In the genomic region with DNA sequence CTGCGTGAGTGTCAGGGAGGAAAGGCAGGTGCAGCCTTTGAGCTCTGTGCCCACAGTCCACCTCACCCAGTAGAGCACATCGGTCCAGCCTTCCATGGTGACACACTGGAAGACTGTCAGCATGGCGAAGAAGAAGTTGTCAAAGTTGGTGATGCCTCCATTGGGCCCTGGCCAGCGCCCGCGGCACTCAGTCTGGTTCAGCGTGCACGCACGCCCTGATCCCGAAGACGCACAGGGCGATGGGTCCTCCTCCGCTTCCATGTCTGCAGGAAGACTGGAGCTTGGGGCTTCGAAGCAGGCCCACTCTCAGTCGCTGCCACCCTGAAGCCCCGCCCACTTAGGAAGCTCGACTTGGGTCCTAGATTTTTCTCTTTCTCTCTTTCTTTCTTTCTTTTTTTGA, we compare ENCODE assay signal across 22 cellular contexts. TPM values are rescaled to one million over a fixed set of nuclear protein-coding genes. Genes with fewer than 3 reads are reported as not detected.
DNase-seq lines count a peak whose midpoint lies in the region; ATAC-seq, FAIRE-seq and TF ChIP-seq lines count a peak whose summit lies in the region.
"Had no signal": no experiment of that assay in that cellular context is flagged by ENCODE, and none has a peak within 500 bp of the region (broad histone marks: within the 10 kb centered on the region; RNA-seq: fewer than 3 reads in every experiment).

No MANE protein-coding gene starts in this region.

- H3K27me3 ChIP-seq in H1 (replicated peaks in 1 of 4; ENCODE audit: control insufficient read depth in 3 of 4, extremely low read depth in 1 of 4, insufficient read depth in 3 of 4, low read length in 3 of 4) (no peaks in the 10 kb centered on the region), neuronal stem cell (ENCODE audit: control insufficient read depth in 3 of 3, insufficient read depth in 3 of 3, low read depth in 1 of 3, low read length in 3 of 3) (peaks cover 0 to 8% (median 0%) of the 10 kb centered on the region in 3 experiments)

- TF ChIP-seq POLR2A in H1 (IDR thresholded peaks at IDR 0.05; ENCODE audit: control extremely low read depth in 1 of 2, low read depth in 2 of 2, low read length in 2 of 2): no peak

- CTCF ChIA-PET in H1 (lab: Charles Lee; ENCODE audit: partially characterized antibody): interaction anchor here (0.6 kb wide), 1 partner anchor 60 kb away, joined by 3 read pairs; no protein-coding TSS in a partner anchor
- CTCF ChIA-PET in Calu3 (lab: Charles Lee): interaction anchor here (1.2 kb wide), 1 partner anchor 37 kb away, joined by 3 read pairs; no protein-coding TSS in a partner anchor

- no peak for TF ChIP-seq RAD21 in H1 (IDR thresholded peaks at IDR 0.05 in 1 of 2, conservative IDR thresholded peaks at IDR 0.05 in 1 of 2; ENCODE audit: low read depth in 2 of 2, low read length in 2 of 2)

- no peak overlapping the region for H3K4me3 Mint-ChIP-seq in T-helper 1 cell treated with Interleukin-12 subunit alpha and Interleukin-12 subunit beta and Interleukin-4 antibody, amounts not matched to agents 30 μg/mL and 1 μg/mL, for 36 hours
- H3K4me3 Mint-ChIP-seq in Calu3 (ENCODE audit: low read depth, unreplicated experiment): no peak overlapping the region
- H3K4me3 Mint-ChIP-seq: CD8-positive, alpha-beta T cell had no signal

- no TSS peak for BruUV-seq in Calu3 (replicated peaks; lab: Mats Ljungman, UMichigan)

- no peak overlapping the region for H2AFZ ChIP-seq in H1 (ENCODE audit: low read length)
- H2AFZ ChIP-seq in neuronal stem cell (ENCODE audit: low read length): no peak overlapping the region

- no peaks in the 10 kb centered on the region for H3K79me2 ChIP-seq in H1 (ENCODE audit: control insufficient read depth in 1 of 2, insufficient read depth in 2 of 2, low read length in 2 of 2)

- WGBS in H1 (ENCODE audit: extremely low coverage in 1 of 2, insufficient coverage in 1 of 2, insufficient read length in 1 of 2, insufficient replicate concordance in 2 of 2, low coverage in 1 of 2, low lambda C conversion rate in 2 of 2, missing lambda C conversion rate in 1 of 2), 2 experiments: 93% methylated on average over 8 of the region's 17 CpGs; no CpG with 5 or more reads in 1 of the 2 experiments
- no CpG with 5 or more reads among the region's 17 CpGs for WGBS in neuronal stem cell (ENCODE audit: extremely low coverage in 2 of 2, insufficient read length in 2 of 2, insufficient replicate concordance in 1 of 2), 2 donors

- no peak overlapping the region for H4K5ac ChIP-seq in H1 (ENCODE audit: insufficient read length, low read depth, low read length)

- no peak overlapping the region for H3K4me3 ChIP-seq in H1 (ENCODE audit: extremely low read depth in 1 of 4, insufficient read depth in 2 of 4, low read depth in 3 of 4, low read length in 4 of 4)
- H3K4me3 ChIP-seq in neuronal stem cell (ENCODE audit: low read length in 2 of 2): no peak overlapping the region
- H3K4me3 ChIP-seq: A549; BLaER1 treated with 17β-estradiol and CSF1 and Interleukin-3, amounts not matched to agents 10 nM and 100 nM; GM12878 had no signal

- H3K9me3 ChIP-seq in ES-I3 (ENCODE audit: control insufficient read depth, insufficient read depth, low read length) (no peaks in the 10 kb centered on the region), H1 (ENCODE audit: insufficient read depth in 2 of 2, low read depth in 1 of 2, low read length in 1 of 2) (no peaks in the 10 kb centered on the region), neuronal stem cell (replicated peaks in 1 of 2; ENCODE audit: control insufficient read depth in 2 of 2, insufficient read depth in 1 of 2, low read depth in 1 of 2, low read length in 2 of 2) (no peaks in the 10 kb centered on the region)
- H3K9me3 ChIP-seq: A549, Caco-2 had no signal

- intact Hi-C loops in Calu3 (cut with micrococcal nuclease; ENCODE audit: unreplicated experiment): no loop called here

- H3K14ac ChIP-seq in H1 (ENCODE audit: insufficient read length) (no peak overlapping the region), neuronal stem cell (ENCODE audit: low read length) (no peak overlapping the region)

- no peak for FAIRE-seq in H1 (lab: Jason Lieb, UNC)
- FAIRE-seq: A549, GM12878, GM12892, GM18507 had no signal

- H2BK120ac ChIP-seq in H1 (replicated peaks; ENCODE audit: low read depth, low read length) (no peak overlapping the region), neuronal stem cell (ENCODE audit: low read depth, low read length) (no peak overlapping the region)

- no peak overlapping the region for H3K56ac ChIP-seq in H1 (replicated peaks; ENCODE audit: insufficient read length, low read depth, low read length)

- H3K4me1 ChIP-seq in ES-I3 (ENCODE audit: insufficient read depth, low read length): no peaks in the 10 kb centered on the region; the same call in 1 of the 2 replicates
- H3K4me1 ChIP-seq in H1 (replicated peaks in 1 of 4; ENCODE audit: control insufficient read depth in 3 of 4, insufficient read depth in 4 of 4, low read length in 3 of 4): peaks cover 0 to 7% (median 3%) of the 10 kb centered on the region in 4 experiments; a peak in 2 of 7 replicates
- H3K4me1 ChIP-seq in neuronal stem cell (ENCODE audit: control insufficient read depth in 2 of 2, insufficient read depth in 1 of 2, low read depth in 1 of 2, low read length in 2 of 2): peaks cover 0 to 4% of the 10 kb centered on the region in 2 donors
- H3K4me1 ChIP-seq: A549, Caco-2 had no signal

- H3K79me1 ChIP-seq in H1 (ENCODE audit: low read depth, low read length) (no peaks in the 10 kb centered on the region), neuronal stem cell (ENCODE audit: low read depth, low read length) (no peaks in the 10 kb centered on the region)

- H3K36me3 ChIP-seq in ES-I3 (ENCODE audit: insufficient read depth, low read length): no peaks in the 10 kb centered on the region
- no peaks in the 10 kb centered on the region for H3K36me3 ChIP-seq in H1 (ENCODE audit: control insufficient read depth in 2 of 4, insufficient read depth in 4 of 4, low read length in 3 of 4)
- no peaks in the 10 kb centered on the region for H3K36me3 ChIP-seq in neuronal stem cell (replicated peaks in 1 of 2; ENCODE audit: control insufficient read depth in 2 of 2, insufficient read depth in 2 of 2, low read length in 2 of 2)
- H3K36me3 ChIP-seq: BLaER1 treated with 17β-estradiol and CSF1 and Interleukin-3, amounts not matched to agents 10 nM and 100 nM had no signal

- no peak overlapping the region for H4K8ac ChIP-seq in H1 (ENCODE audit: extremely low read depth, insufficient read depth, low read length)
- no peak overlapping the region for H4K8ac ChIP-seq in neuronal stem cell (ENCODE audit: low read depth, low read length)

- H2BK12ac ChIP-seq in H1 (ENCODE audit: low read depth, low read length) (no peak overlapping the region), neuronal stem cell (ENCODE audit: low read length) (no peak overlapping the region)

- no peak overlapping the region for H2BK20ac ChIP-seq in H1 (ENCODE audit: low read length)

- H3K4me1 Mint-ChIP-seq in T-helper 1 cell treated with Interleukin-12 subunit alpha and Interleukin-12 subunit beta and Interleukin-4 antibody, amounts not matched to agents 30 μg/mL and 1 μg/mL, for 36 hours (ENCODE audit: low read depth): peaks cover 16% of the 10 kb centered on the region
- H3K4me1 Mint-ChIP-seq in Calu3 (ENCODE audit: low read depth, unreplicated experiment): no peaks in the 10 kb centered on the region

- no peak for TF ChIP-seq CTCF in H1 (IDR thresholded peaks at IDR 0.05; ENCODE audit: control extremely low read depth in 1 of 3, insufficient read depth in 1 of 3, low read depth in 1 of 3, low read length in 3 of 3)
- TF ChIP-seq CTCF in Calu3 (IDR thresholded peaks at IDR 0.05; ENCODE audit: unreplicated experiment): no peak

- H3K23ac ChIP-seq in H1 (ENCODE audit: insufficient read length) (no peak overlapping the region), neuronal stem cell (ENCODE audit: low read depth, low read length, poor library complexity) (no peak overlapping the region)

- no peaks in the 10 kb centered on the region for H4K20me1 ChIP-seq in H1 (replicated peaks in 1 of 2; ENCODE audit: control insufficient read depth in 1 of 2, insufficient read depth in 2 of 2, low read length in 2 of 2)
- H4K20me1 ChIP-seq: BLaER1 treated with 17β-estradiol and CSF1 and Interleukin-3, amounts not matched to agents 10 nM and 100 nM had no signal

- H3K27me3 Mint-ChIP-seq in T-helper 1 cell treated with Interleukin-12 subunit alpha and Interleukin-12 subunit beta and Interleukin-4 antibody, amounts not matched to agents 30 μg/mL and 1 μg/mL, for 36 hours (ENCODE audit: low read depth): no peaks in the 10 kb centered on the region
- peaks cover 38% of the 10 kb centered on the region for H3K27me3 Mint-ChIP-seq in Calu3 (ENCODE audit: unreplicated experiment)
- H3K27me3 Mint-ChIP-seq: B cell; CD4-positive, alpha-beta T cell had no signal

- no peak overlapping the region for H3K4me2 ChIP-seq in H1 (ENCODE audit: insufficient read depth in 1 of 2, low read depth in 2 of 2, low read length in 2 of 2)
- no peak overlapping the region for H3K4me2 ChIP-seq in neuronal stem cell (ENCODE audit: insufficient read depth, low read length, poor library complexity, severe bottlenecking)
- H3K4me2 ChIP-seq: A549; BLaER1 treated with 17β-estradiol and CSF1 and Interleukin-3, amounts not matched to agents 10 nM and 100 nM had no signal

- peaks cover 11% of the 10 kb centered on the region; the same call in 1 of the 2 replicates for H3K23me2 ChIP-seq in H1 (ENCODE audit: low read depth, low read length)

- no peak for ATAC-seq in HG02798 (IDR thresholded peaks at IDR 0.05; ENCODE audit: poor library complexity, unreplicated experiment)
- ATAC-seq: A549; CD8-positive, alpha-beta T cell; GM12878 had no signal

- H2AK5ac ChIP-seq in H1 (ENCODE audit: low read depth, low read length) (peak overlapping the region; percentile 53; the same call in 1 of the 2 replicates), neuronal stem cell (ENCODE audit: low read depth, low read length) (no peak overlapping the region)

- POLR2A ChIA-PET in H1 (lab: Charles Lee; ENCODE audit: partially characterized antibody): interaction anchor here (1.0 to 2.5 kb wide), 3 partner anchors 10 to 41 kb away, joined by 3 to 8 read pairs (median 4); no protein-coding TSS in a partner anchor

- H3K27ac Mint-ChIP-seq in T-helper 1 cell treated with Interleukin-12 subunit alpha and Interleukin-12 subunit beta and Interleukin-4 antibody, amounts not matched to agents 30 μg/mL and 1 μg/mL, for 36 hours: peak overlapping the region; percentile 26
- H3K27ac Mint-ChIP-seq in Calu3 (ENCODE audit: unreplicated experiment): no peak overlapping the region
- H3K27ac Mint-ChIP-seq: B cell; CD4-positive, alpha-beta T cell; CD8-positive, alpha-beta T cell had no signal

- H2BK5ac ChIP-seq in H1 (ENCODE audit: low read depth, low read length): no peak overlapping the region
- H2BK5ac ChIP-seq in neuronal stem cell (ENCODE audit: low read length): no peak overlapping the region

- H4K91ac ChIP-seq in H1 (replicated peaks; ENCODE audit: insufficient read length, low read length): no peak overlapping the region
- H4K91ac ChIP-seq in neuronal stem cell (ENCODE audit: low read depth, low read length, poor library complexity): no peak overlapping the region

- DNase-seq in T-helper 1 cell: no peak
- DNase-seq in H1 (ENCODE audit: low read depth in 1 of 2, low spot score in 2 of 2): no peak
- DNase-seq in neuronal stem cell (ENCODE audit: low spot score): no peak
- no peak for DNase-seq in Calu3
- DNase-seq: AML-193; Caco-2; CD4-positive, alpha-beta T cell; CD8-positive, alpha-beta T cell; DMS79 treated with DMSO at 0.1 percent for 48 hours; GDM1 had no signal

- no peaks in the 10 kb centered on the region for H3K36me3 Mint-ChIP-seq in T-helper 1 cell treated with Interleukin-12 subunit alpha and Interleukin-12 subunit beta and Interleukin-4 antibody, amounts not matched to agents 30 μg/mL and 1 μg/mL, for 36 hours (ENCODE audit: low read depth)
- H3K36me3 Mint-ChIP-seq in Calu3 (ENCODE audit: insufficient read depth, unreplicated experiment): no peaks in the 10 kb centered on the region
- H3K36me3 Mint-ChIP-seq: CD8-positive, alpha-beta T cell had no signal

- no peaks in the 10 kb centered on the region for H3K9me3 Mint-ChIP-seq in T-helper 1 cell treated with Interleukin-12 subunit alpha and Interleukin-12 subunit beta and Interleukin-4 antibody, amounts not matched to agents 30 μg/mL and 1 μg/mL, for 36 hours
- H3K9me3 Mint-ChIP-seq in Calu3 (ENCODE audit: low read depth, unreplicated experiment): no peaks in the 10 kb centered on the region
- H3K9me3 Mint-ChIP-seq: CD4-positive, alpha-beta T cell; CD8-positive, alpha-beta T cell had no signal

- H3K27ac ChIP-seq in H1 (ENCODE audit: low read depth, low read length) (no peak overlapping the region), neuronal stem cell (replicated peaks; ENCODE audit: low read length) (no peak overlapping the region)
- H3K27ac ChIP-seq: A549; BLaER1 treated with 17β-estradiol and CSF1 and Interleukin-3, amounts not matched to agents 10 nM and 100 nM; C4-2B had no signal

- H3K9ac ChIP-seq in ES-I3 (ENCODE audit: low read depth, low read length) (peak overlapping the region; percentile 42; the same call in 1 of the 2 replicates), H1 (replicated peaks in 1 of 4; ENCODE audit: extremely low read depth in 1 of 4, low read depth in 3 of 4, low read length in 3 of 4) (no peak overlapping the region), neuronal stem cell (ENCODE audit: low read depth, low read length, poor library complexity) (peak overlapping the region; percentile 44)
- H3K9ac ChIP-seq: BLaER1 treated with 17β-estradiol and CSF1 and Interleukin-3, amounts not matched to agents 10 nM and 100 nM had no signal

- H2BK15ac ChIP-seq in H1 (ENCODE audit: low read length) (no peak overlapping the region), neuronal stem cell (ENCODE audit: low read length) (no peak overlapping the region)

- H3K18ac ChIP-seq in H1 (ENCODE audit: extremely low read depth, low read length) (no peak overlapping the region), neuronal stem cell (ENCODE audit: low read length) (no peak overlapping the region)

- H3K4ac ChIP-seq in H1 (replicated peaks; ENCODE audit: insufficient read length, low read depth, low read length) (no peak overlapping the region), neuronal stem cell (ENCODE audit: low read length) (no peak overlapping the region)

- no peak for TF ChIP-seq EP300 in H1 (IDR thresholded peaks at IDR 0.05; ENCODE audit: borderline replicate concordance in 1 of 2, low read depth in 2 of 2, low read length in 2 of 2)

RNA-seq across cellular contexts. Expression of gene CACNA1F, which starts 5.0 kb away (rescaled TPM):
- 0.77 and 0.84 TPM in 2 replicates for total RNA-seq in H1 (2021; fragmentation: NEBNext Ultra II Directional; extraction: Animal tissue kit (Norgen Biotek cat#: 25700))
- polyA plus RNA-seq in H1 (2011; rRNA removed): 0.59 and 1.7 TPM in 2 replicates
- 1.1 TPM for polyA plus RNA-seq in H1 (2011; cell fraction: cytosol; rRNA removed)
- polyA plus RNA-seq in H1 (2011; cell fraction: nucleus; rRNA removed): 6.3 TPM
- 0.62 to 1.1 TPM (median 0.82 TPM) in 4 replicates for polyA plus RNA-seq in H1 (2012, experiment 1 of 2)
- polyA plus RNA-seq in H1 (2012, experiment 2 of 2): 0.33 TPM
- polyA plus RNA-seq in H1 (2013, experiment 1 of 2): 0.59 TPM
- polyA plus RNA-seq in H1 (2013, experiment 2 of 2): 0.42 TPM
- polyA minus RNA-seq in H1 (2011; rRNA and poly(A)+ RNA removed): 0.76 and 1.2 TPM in 2 replicates
- polyA minus RNA-seq in H1 (2011; cell fraction: cytosol; rRNA and poly(A)+ RNA removed): 1.6 TPM
- 3.7 TPM for polyA minus RNA-seq in H1 (2011; cell fraction: nucleus; rRNA and poly(A)+ RNA removed)
- 0.56 TPM for polyA plus RNA-seq in neuronal stem cell (2013, experiment 1 of 2)
- 0.58 TPM for polyA plus RNA-seq in neuronal stem cell (2013, experiment 2 of 2)
- total RNA-seq in Calu3 (2022): not detected in 2 replicates
- total RNA-seq: A172, G401 had no signal
- polyA plus RNA-seq: A549 had no signal

RNA-seq across cellular contexts. Expression of gene CCDC22, which starts 7.1 kb away (rescaled TPM):
- total RNA-seq in H1 (2021; fragmentation: NEBNext Ultra II Directional; extraction: Animal tissue kit (Norgen Biotek cat#: 25700)): 7.3 and 8.0 TPM in 2 replicates
- 13.9 and 19.0 TPM in 2 replicates for polyA plus RNA-seq in H1 (2011; rRNA removed)
- polyA plus RNA-seq in H1 (2011; cell fraction: cytosol; rRNA removed): 9.1 TPM
- 22.3 TPM for polyA plus RNA-seq in H1 (2011; cell fraction: nucleus; rRNA removed)
- polyA plus RNA-seq in H1 (2012, experiment 1 of 2): 6.0 to 9.6 TPM (median 8.9 TPM) in 4 replicates
- 11.0 TPM for polyA plus RNA-seq in H1 (2012, experiment 2 of 2)
- 4.0 TPM for polyA plus RNA-seq in H1 (2013, experiment 1 of 2)
- polyA plus RNA-seq in H1 (2013, experiment 2 of 2): 3.9 TPM
- 7.9 and 10.2 TPM in 2 replicates for polyA minus RNA-seq in H1 (2011; rRNA and poly(A)+ RNA removed)
- polyA minus RNA-seq in H1 (2011; cell fraction: cytosol; rRNA and poly(A)+ RNA removed): 9.5 TPM
- 5.4 TPM for polyA minus RNA-seq in H1 (2011; cell fraction: nucleus; rRNA and poly(A)+ RNA removed)
- 7.9 TPM for polyA plus RNA-seq in neuronal stem cell (2013, experiment 1 of 2)
- polyA plus RNA-seq in neuronal stem cell (2013, experiment 2 of 2): 7.4 TPM
- 16.8 and 17.0 TPM in 2 replicates for total RNA-seq in Calu3 (2022)

RNA-seq across cellular contexts. Expression of gene SYP, which starts 28.2 kb away (rescaled TPM):
- 10.2 and 10.8 TPM in 2 replicates for total RNA-seq in H1 (2021; fragmentation: NEBNext Ultra II Directional; extraction: Animal tissue kit (Norgen Biotek cat#: 25700))
- 4.3 and 7.2 TPM in 2 replicates for polyA plus RNA-seq in H1 (2011; rRNA removed)
- polyA plus RNA-seq in H1 (2011; cell fraction: cytosol; rRNA removed): 5.8 TPM
- polyA plus RNA-seq in H1 (2011; cell fraction: nucleus; rRNA removed): 7.7 TPM
- 10.7 to 13.8 TPM (median 12.0 TPM) in 4 replicates for polyA plus RNA-seq in H1 (2012, experiment 1 of 2)
- 10.9 TPM for polyA plus RNA-seq in H1 (2012, experiment 2 of 2)
- 8.1 TPM for polyA plus RNA-seq in H1 (2013, experiment 1 of 2)
- 8.3 TPM for polyA plus RNA-seq in H1 (2013, experiment 2 of 2)
- 4.7 and 8.7 TPM in 2 replicates for polyA minus RNA-seq in H1 (2011; rRNA and poly(A)+ RNA removed)
- polyA minus RNA-seq in H1 (2011; cell fraction: cytosol; rRNA and poly(A)+ RNA removed): 4.3 TPM
- polyA minus RNA-seq in H1 (2011; cell fraction: nucleus; rRNA and poly(A)+ RNA removed): 3.1 TPM
- 0.32 TPM for polyA plus RNA-seq in neuronal stem cell (2013, experiment 1 of 2)
- polyA plus RNA-seq in neuronal stem cell (2013, experiment 2 of 2): 0.37 TPM
- total RNA-seq in Calu3 (2022): 1.9 and 2.7 TPM in 2 replicates

RNA-seq across cellular contexts. Expression of gene FOXP3, which starts 36.3 kb away (rescaled TPM):
- total RNA-seq in H1 (2021; fragmentation: NEBNext Ultra II Directional; extraction: Animal tissue kit (Norgen Biotek cat#: 25700)): 0.23 and 0.37 TPM in 2 replicates
- polyA plus RNA-seq in H1 (2011; rRNA removed): 0.54 and 0.67 TPM in 2 replicates
- 0.52 TPM for polyA plus RNA-seq in H1 (2011; cell fraction: cytosol; rRNA removed)
- polyA plus RNA-seq in H1 (2011; cell fraction: nucleus; rRNA removed): 0.86 TPM
- 0.35 to 0.74 TPM (median 0.45 TPM) in 4 replicates for polyA plus RNA-seq in H1 (2012, experiment 1 of 2)
- polyA plus RNA-seq in H1 (2012, experiment 2 of 2): 0.30 TPM
- 0.24 TPM for polyA plus RNA-seq in H1 (2013, experiment 1 of 2)
- 0.28 TPM for polyA plus RNA-seq in H1 (2013, experiment 2 of 2)
- 0.49 and 0.69 TPM in 2 replicates for polyA minus RNA-seq in H1 (2011; rRNA and poly(A)+ RNA removed)
- polyA minus RNA-seq in H1 (2011; cell fraction: cytosol; rRNA and poly(A)+ RNA removed): 0.66 TPM
- not detected for polyA minus RNA-seq in H1 (2011; cell fraction: nucleus; rRNA and poly(A)+ RNA removed)
- polyA plus RNA-seq in neuronal stem cell (2013, experiment 1 of 2): 0.25 TPM
- polyA plus RNA-seq in neuronal stem cell (2013, experiment 2 of 2): 0.19 TPM
- total RNA-seq in Calu3 (2022): 0.26 TPM in 1 of 2 replicates, not detected in the other
- total RNA-seq: A172, B cell, G401 had no signal

RNA-seq across cellular contexts. Expression of gene PPP1R3F, which starts 41.4 kb away (rescaled TPM):
- total RNA-seq in H1 (2021; fragmentation: NEBNext Ultra II Directional; extraction: Animal tissue kit (Norgen Biotek cat#: 25700)): 6.1 and 6.8 TPM in 2 replicates
- polyA plus RNA-seq in H1 (2011; rRNA removed): 5.1 and 6.2 TPM in 2 replicates
- polyA plus RNA-seq in H1 (2011; cell fraction: cytosol; rRNA removed): 6.2 TPM
- 14.8 TPM for polyA plus RNA-seq in H1 (2011; cell fraction: nucleus; rRNA removed)
- 4.0 to 7.5 TPM (median 5.6 TPM) in 4 replicates for polyA plus RNA-seq in H1 (2012, experiment 1 of 2)
- polyA plus RNA-seq in H1 (2012, experiment 2 of 2): 7.8 TPM
- 3.0 TPM for polyA plus RNA-seq in H1 (2013, experiment 1 of 2)
- 2.7 TPM for polyA plus RNA-seq in H1 (2013, experiment 2 of 2)
- polyA minus RNA-seq in H1 (2011; rRNA and poly(A)+ RNA removed): 2.7 and 3.0 TPM in 2 replicates
- polyA minus RNA-seq in H1 (2011; cell fraction: cytosol; rRNA and poly(A)+ RNA removed): 8.6 TPM
- polyA minus RNA-seq in H1 (2011; cell fraction: nucleus; rRNA and poly(A)+ RNA removed): 8.9 TPM
- polyA plus RNA-seq in neuronal stem cell (2013, experiment 1 of 2): 12.8 TPM
- 11.4 TPM for polyA plus RNA-seq in neuronal stem cell (2013, experiment 2 of 2)
- total RNA-seq in Calu3 (2022): 14.7 and 18.8 TPM in 2 replicates

Comparison
In these comparisons a context has a peak if more than half of its experiments do, and no peak if none do; other contexts are left out.
1. H3K9ac ChIP-seq: peak in ES-I3 (single experiment) and neuronal stem cell (single experiment); none in H1 (0 of 4).